Comparison of ENCODE assay signal across 12 cellular contexts in the genomic region with DNA sequence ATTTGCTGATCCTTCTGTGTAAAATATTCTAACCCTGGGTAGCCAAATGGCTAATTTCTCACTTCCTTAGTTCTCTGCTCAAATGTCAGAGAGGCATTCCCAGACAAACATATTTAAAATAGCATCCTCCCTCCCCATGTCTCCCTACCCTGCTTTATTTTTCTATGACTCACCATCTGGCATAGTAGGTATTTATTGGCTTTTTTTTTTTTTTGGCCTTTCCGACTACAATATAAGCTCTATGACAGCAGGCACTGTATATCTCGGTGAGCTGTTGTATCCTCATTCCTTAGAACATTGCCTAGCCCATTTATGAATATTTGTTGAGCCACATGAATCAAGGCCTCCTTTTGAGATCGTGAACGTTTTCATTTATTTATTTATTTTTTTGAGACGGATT. TPM values are rescaled to one million over a fixed set of nuclear protein-coding genes. Genes with fewer than 3 reads are reported as not detected.
DNase-seq lines count a peak whose midpoint lies in the region; ATAC-seq, FAIRE-seq and TF ChIP-seq lines count a peak whose summit lies in the region.
"Had no signal": no experiment of that assay in that cellular context is flagged by ENCODE, and none has a peak within 500 bp of the region (broad histone marks: within the 10 kb centered on the region; RNA-seq: fewer than 3 reads in every experiment).

No MANE protein-coding gene starts in this region.

- H2AFZ ChIP-seq in astrocyte (ENCODE audit: low read depth, low read length) = no peak overlapping the region

- H3K27me3 Mint-ChIP-seq in astrocyte (ENCODE audit: low read depth, unreplicated experiment) (no peaks in the 10 kb centered on the region), immature natural killer cell (ENCODE audit: low read depth in 3 of 3) (peaks cover 0 to 15% (median 9%) of the 10 kb centered on the region in 3 donors)

- H3K36me3 Mint-ChIP-seq in astrocyte (ENCODE audit: low read depth, unreplicated experiment) = peaks cover 2% of the 10 kb centered on the region
- H3K36me3 Mint-ChIP-seq in immature natural killer cell = peaks cover 0 to 4% (median 0%) of the 10 kb centered on the region in 3 donors

- H3K36me3 ChIP-seq in astrocyte (ENCODE audit: insufficient read depth, low read length) = no peaks in the 10 kb centered on the region
- H3K36me3 ChIP-seq: neutrophil had no signal

- TF ChIP-seq CTCF in AG09309 (IDR thresholded peaks at IDR 0.05; ENCODE audit: control insufficient read depth, insufficient read depth, low read depth, low read length, missing control alignments) = no peak
- no peak for TF ChIP-seq CTCF in astrocyte (IDR thresholded peaks at IDR 0.05; ENCODE audit: insufficient read depth, low read depth, low read length)

- H4K20me1 ChIP-seq in astrocyte (ENCODE audit: insufficient read depth, low read length) = peaks cover 14% of the 10 kb centered on the region

- peaks cover 35% of the 10 kb centered on the region for H3K4me1 ChIP-seq in astrocyte (ENCODE audit: insufficient read depth, low read length)

- peaks cover 34% of the 10 kb centered on the region for H3K79me2 ChIP-seq in astrocyte (ENCODE audit: insufficient read depth, low read length)

- peak overlapping the region; percentile 49 for H3K27ac ChIP-seq in astrocyte (ENCODE audit: low read depth, low read length)

- H3K9me3 ChIP-seq in astrocyte (ENCODE audit: insufficient read depth, low read depth, low read length) = no peaks in the 10 kb centered on the region
- H3K9me3 ChIP-seq: neutrophil had no signal

- H3K4me2 ChIP-seq in astrocyte (ENCODE audit: low read length) = peak overlapping the region; percentile 91

- H3K4me1 Mint-ChIP-seq in astrocyte (ENCODE audit: low read depth, unreplicated experiment) (peaks cover 21% of the 10 kb centered on the region), immature natural killer cell (peaks cover 31 to 38% of the 10 kb centered on the region in 2 donors)

- peak overlapping the region; percentile 44 for H3K27ac Mint-ChIP-seq in astrocyte (ENCODE audit: unreplicated experiment)
- no peak overlapping the region for H3K27ac Mint-ChIP-seq in immature natural killer cell

- ATAC-seq in HG03565 (IDR thresholded peaks at IDR 0.05; ENCODE audit: unreplicated experiment) = no peak

- DNase-seq in AG09309 (ENCODE audit: low read depth) (peak; percentile 59), HT-29 (ENCODE audit: low spot score) (peak; percentile 74), astrocyte (ENCODE audit: low read depth) (peak; percentile 87), lung microvascular endothelial cell (ENCODE audit: low read depth in 2 of 2) (peak; percentile 74 to 80), immature natural killer cell (no peak), NCI-H526 (lab: John Stamatoyannopoulos, UW) (no peak)
- no peak for DNase-seq in central memory CD4-positive, alpha-beta T cell
- DNase-seq: NCI-H1105 treated with DMSO at 0.1 percent for 48 hours; stimulated activated CD4-positive, alpha-beta T cell treated with anti-CD3 and anti-CD28 coated beads, Interleukin-4, amount 100 ng/mL, for 4 hours; T-helper 9 cell had no signal

- H3K27me3 ChIP-seq in astrocyte (ENCODE audit: insufficient read depth, low read length) = no peaks in the 10 kb centered on the region
- H3K27me3 ChIP-seq: neutrophil had no signal

- no peak overlapping the region for H3K4me3 ChIP-seq in AG09309 (ENCODE audit: control insufficient read depth, low read depth, low read length)
- no peak overlapping the region for H3K4me3 ChIP-seq in astrocyte (ENCODE audit: insufficient read depth, low read depth, low read length)

- peak overlapping the region; percentile 58 for H3K4me3 Mint-ChIP-seq in astrocyte (ENCODE audit: unreplicated experiment)
- H3K4me3 Mint-ChIP-seq in immature natural killer cell = no peak overlapping the region

- no peak overlapping the region for H3K9ac ChIP-seq in astrocyte (ENCODE audit: low read length)

- H3K9me3 Mint-ChIP-seq in astrocyte (ENCODE audit: unreplicated experiment) = no peaks in the 10 kb centered on the region
- H3K9me3 Mint-ChIP-seq in immature natural killer cell = no peaks in the 10 kb centered on the region

- FAIRE-seq in astrocyte (lab: Jason Lieb, UNC) = no peak

RNA-seq across cellular contexts. Expression of gene NEK7, which starts 1.5 kb away (rescaled TPM):
- total RNA-seq in HT-29 (2014; rRNA removed; shearing (Covaris generic)) = 13.7 and 14.2 TPM in 2 replicates
- total RNA-seq in astrocyte = 119 and 125 TPM in 2 replicates
- total RNA-seq in lung microvascular endothelial cell = 51.0 and 57.1 TPM in 2 replicates
- 10 to 100 TPM; 42.7 to 47.4 (median 47.3) TPM for polyA plus RNA-seq in immature natural killer cell

Comparison
In these comparisons a context has a peak if more than half of its experiments do, and no peak if none do; other contexts are left out.
1. DNase-seq: peak in AG09309 (single experiment), HT-29 (single experiment), astrocyte (single experiment) and lung microvascular endothelial cell (2 of 2); none in immature natural killer cell (0 of 3), NCI-H526 (0 of 2) and central memory CD4-positive, alpha-beta T cell (single experiment).